ENCODE assay signal across 23 cellular contexts in the genomic region with DNA sequence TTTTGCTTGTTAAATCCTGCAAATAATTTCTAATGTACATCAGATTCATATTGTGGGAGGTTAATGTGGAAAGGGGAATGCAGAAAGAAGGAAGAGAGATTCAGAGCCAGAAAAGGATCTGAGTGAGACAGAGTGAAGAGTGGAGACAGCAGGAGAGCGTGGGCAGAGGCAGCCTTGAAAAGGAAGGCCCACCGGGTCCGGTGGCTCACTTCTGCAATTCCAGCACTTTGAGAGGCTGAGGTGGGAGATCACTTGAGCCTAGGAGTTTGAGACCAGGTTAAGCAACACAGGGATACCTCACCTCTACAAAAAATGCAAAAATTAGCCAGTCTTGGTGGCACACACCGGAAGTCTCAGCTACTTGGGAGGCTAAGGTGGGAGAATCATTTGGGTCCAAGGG.
"Had no signal": no experiment of that assay in that cellular context is flagged by ENCODE, and none has a peak within 500 bp of the region (broad histone marks: within the 10 kb centered on the region; RNA-seq: fewer than 3 reads in every experiment).

No MANE protein-coding gene starts in this region.

- DNase-seq: Kasumi-1, MM.1S, NCI-H1092 treated with DMSO at 0.1 percent for 48 hours, NCI-H1436, NCI-H187, NCI-H2029, NCI-H2081 treated with DMSO at 0.1 percent for 48 hours, NCI-H2171, NCI-H226, NCI-H446, NCI-H510A, NCI-H524 treated with DMSO at 0.1 percent for 48 hours, NCI-H69, NCI-H774, Right ventricle myocardium superior, RPMI8226, SIG-M5 had no signal

- H3K27ac ChIP-seq: HL-60, KMS-11, SJSA1, SK-N-MC had no signal

- H3K9me3 ChIP-seq: SJSA1 had no signal

- H3K4me1 Mint-ChIP-seq: IgD-negative memory B cell had no signal

- H3K4me1 ChIP-seq: SJSA1 had no signal

- H3K4me3 Mint-ChIP-seq: IgD-negative memory B cell had no signal

- H3K36me3 ChIP-seq: SJSA1 had no signal

- H3K4me3 ChIP-seq: K562, SJSA1, SK-N-MC had no signal

- H3K27ac Mint-ChIP-seq: IgD-negative memory B cell had no signal
